Comparison of ENCODE assay signal across 9 cellular contexts in the genomic region with DNA sequence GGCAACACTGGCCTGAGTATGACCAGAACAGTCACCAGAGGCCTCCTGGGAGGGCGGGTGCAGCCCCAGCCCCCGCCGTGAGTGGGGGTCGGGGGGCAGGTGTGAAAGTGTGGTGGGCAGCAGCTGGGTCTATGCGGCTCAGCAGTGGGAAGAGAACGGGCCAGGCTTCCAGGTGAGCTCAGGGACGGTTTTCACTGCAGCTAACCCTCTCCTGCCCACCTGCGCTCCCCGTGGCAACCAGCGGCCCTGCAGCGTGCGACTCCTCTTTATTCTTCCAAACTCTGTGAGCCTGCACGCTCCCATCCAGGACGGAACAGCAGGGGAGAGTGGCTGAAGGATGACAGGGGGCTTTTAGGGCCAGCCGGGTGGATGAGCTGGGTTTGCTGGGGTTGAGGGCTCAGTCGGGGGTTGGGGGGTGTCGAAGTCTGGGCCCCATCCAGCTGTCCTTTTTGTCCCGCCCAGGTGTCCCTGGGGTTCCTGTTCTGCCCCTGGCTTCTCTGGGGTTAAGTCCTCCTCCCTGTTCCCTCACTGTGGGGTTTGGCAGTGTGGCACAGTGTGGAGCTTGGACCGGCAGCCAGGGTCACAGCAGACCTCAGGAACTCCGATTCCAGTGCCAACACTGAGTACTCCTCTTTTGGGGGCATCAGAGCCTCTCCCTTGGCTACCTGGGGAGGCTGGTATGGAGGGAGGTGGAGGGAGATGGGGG. TPM values are rescaled to one million over a fixed set of nuclear protein-coding genes. Genes with fewer than 3 reads are reported as not detected.
DNase-seq lines count a peak whose midpoint lies in the region; ATAC-seq and TF ChIP-seq lines count a peak whose summit lies in the region.
"Had no signal": no experiment of that assay in that cellular context is flagged by ENCODE, and none has a peak within 500 bp of the region (broad histone marks: within the 10 kb centered on the region; RNA-seq: fewer than 3 reads in every experiment).

No MANE protein-coding gene starts in this region.

- POLR2A ChIA-PET in HEK293 (lab: Yijun Ruan, JAX): interaction anchor here (0.6 to 2.0 kb wide), 4 partner anchors 10 to 38 kb away, joined by 3 to 4 read pairs (median 4); a partner anchor contains a TSS

- H3K4me3 ChIP-seq in BE2C (ENCODE audit: low read depth, low read length) (no peak overlapping the region), HEK293 (ENCODE audit: low read depth, low read length) (no peak overlapping the region), spleen (no peak overlapping the region), sigmoid colon (no peak overlapping the region)

- H3K36me3 Mint-ChIP-seq in activated T-cell treated with anti-CD3 and anti-CD28 coated beads, Interleukin-2, amount 50 U/mL, for 24 hours (ENCODE audit: low read depth): no peaks in the 10 kb centered on the region
- H3K36me3 Mint-ChIP-seq: activated naive CD8-positive, alpha-beta T cell had no signal

- no peak overlapping the region for H3K27ac ChIP-seq in HEK293 (ENCODE audit: extremely low read depth, low read depth, low read length)
- H3K27ac ChIP-seq in spleen: no peak overlapping the region
- H3K27ac ChIP-seq in sigmoid colon: no peak overlapping the region

- no peak for TF ChIP-seq EP300 in sigmoid colon (IDR thresholded peaks at IDR 0.05)

- peaks cover 1% of the 10 kb centered on the region for H3K4me1 Mint-ChIP-seq in activated T-cell treated with anti-CD3 and anti-CD28 coated beads, Interleukin-2, amount 50 U/mL, for 24 hours (ENCODE audit: low read depth)

- intact Hi-C loops in spleen (cut with DNase I; ENCODE audit: low total_unique reads) (no loop called here), sigmoid colon (cut with DNase I) (loop anchor here (5.0 kb wide), 1 partner anchor 53 kb away; no protein-coding TSS in a partner anchor)

- H3K9me3 ChIP-seq in BE2C: no peaks in the 10 kb centered on the region
- no peaks in the 10 kb centered on the region for H3K9me3 ChIP-seq in HEK293 (ENCODE audit: control insufficient read depth, insufficient read depth, low read depth, low read length)
- H3K9me3 ChIP-seq in spleen: no peaks in the 10 kb centered on the region
- no peaks in the 10 kb centered on the region for H3K9me3 ChIP-seq in sigmoid colon

- no peaks in the 10 kb centered on the region for H3K36me3 ChIP-seq in BE2C
- H3K36me3 ChIP-seq in HEK293 (ENCODE audit: control insufficient read depth in 2 of 2, insufficient read depth in 1 of 2, low read length in 2 of 2): no peaks in the 10 kb centered on the region
- H3K36me3 ChIP-seq in spleen: no peaks in the 10 kb centered on the region
- H3K36me3 ChIP-seq in sigmoid colon: no peaks in the 10 kb centered on the region

- WGBS in spleen, 5 donors: 23 to 38% (median 26%) methylated on average over 13 to 20 of the region's 20 CpGs
- WGBS in sigmoid colon, 2 donors: 17 to 23% methylated on average over 20 of the region's 20 CpGs

- H3K27me3 ChIP-seq in BE2C (no peaks in the 10 kb centered on the region), spleen (replicated peaks in 1 of 7) (peaks cover 0 to 80% (median 42%) of the 10 kb centered on the region in 7 donors), sigmoid colon (peaks cover 0 to 49% (median 9%) of the 10 kb centered on the region in 3 donors)

- no peak for ATAC-seq in GM19324 (IDR thresholded peaks at IDR 0.05; ENCODE audit: low FRiP score, unreplicated experiment)

- TF ChIP-seq POLR2A in spleen (IDR thresholded peaks at IDR 0.05) (no peak), sigmoid colon (IDR thresholded peaks at IDR 0.05) (no peak)

- DNase-seq in BE2C (no peak), left kidney (ENCODE audit: low read depth, low spot score) (peak; percentile 82), NCI-H774 (lab: John Stamatoyannopoulos, UW) (no peak), spleen (no peak), sigmoid colon (no peak)
- peak; percentile 51 for DNase-seq in activated T-cell treated with anti-CD3 and anti-CD28 coated beads, Interleukin-2, amount 50 U/mL, for 24 hours

- peaks cover 8% of the 10 kb centered on the region for H3K4me1 ChIP-seq in BE2C
- H3K4me1 ChIP-seq in HEK293 (ENCODE audit: control insufficient read depth, insufficient read depth, low read length): no peaks in the 10 kb centered on the region
- H3K4me1 ChIP-seq in spleen: peaks cover 0 to 44% (median 19%) of the 10 kb centered on the region in 6 donors
- H3K4me1 ChIP-seq in sigmoid colon: peaks cover 0 to 4% (median 0%) of the 10 kb centered on the region in 4 donors

- no peak overlapping the region for H3K4me3 Mint-ChIP-seq in activated T-cell treated with anti-CD3 and anti-CD28 coated beads, Interleukin-2, amount 50 U/mL, for 24 hours
- H3K4me3 Mint-ChIP-seq: activated naive CD8-positive, alpha-beta T cell had no signal

- no peaks in the 10 kb centered on the region for H3K9me3 Mint-ChIP-seq in activated T-cell treated with anti-CD3 and anti-CD28 coated beads, Interleukin-2, amount 50 U/mL, for 24 hours

- CTCF ChIA-PET in HEK293 (lab: Yijun Ruan, JAX): interaction anchor here (0.6 to 7.0 kb wide), 8 partner anchors 9 to 400 kb away, joined by 3 to 72 read pairs (median 4); no protein-coding TSS in a partner anchor

- H3K27ac Mint-ChIP-seq in activated T-cell treated with anti-CD3 and anti-CD28 coated beads, Interleukin-2, amount 50 U/mL, for 24 hours: no peak overlapping the region
- H3K27ac Mint-ChIP-seq: activated naive CD8-positive, alpha-beta T cell had no signal

- peaks cover 34% of the 10 kb centered on the region for H3K27me3 Mint-ChIP-seq in activated T-cell treated with anti-CD3 and anti-CD28 coated beads, Interleukin-2, amount 50 U/mL, for 24 hours

- TF ChIP-seq CTCF in BE2C (IDR thresholded peaks at IDR 0.05; ENCODE audit: low read depth, low read length) (0 out of 2 replicates have a peak, but pooled peaks have one; percentile 7), HEK293 (tag by site-specific recombination; IDR thresholded peaks at IDR 0.05) (peak; percentile 21; the same call in 1 of the 2 replicates), spleen (IDR thresholded peaks at IDR 0.05 in 8 of 11, conservative IDR thresholded peaks at IDR 0.05 in 3 of 11) (peak in 1 of 11 experiments; percentile 6), sigmoid colon (IDR thresholded peaks at IDR 0.05) (peak in 1 of 4 experiments; percentile 25)

TF ChIP-seq in HEK293, 187 proteins besides CTCF, POLR2A, EP300 and RAD21 (continues in another document):
- TF ChIP-seq ZIC2 (tag by site-specific recombination; IDR thresholded peaks at IDR 0.05) (0 out of 2 replicates have a peak, but pooled peaks have one; percentile 10), ZNF585B (tag by site-specific recombination; IDR thresholded peaks at IDR 0.05) (no peak), ZNF112 (tag by site-specific recombination; IDR thresholded peaks at IDR 0.05) (no peak), ZNF677 (tag by site-specific recombination; IDR thresholded peaks at IDR 0.05) (0 out of 2 replicates have a peak, but pooled peaks have one; percentile 18), ZNF549 (tag by site-specific recombination; IDR thresholded peaks at IDR 0.05) (no peak)
- TF ChIP-seq, protein P1, sequence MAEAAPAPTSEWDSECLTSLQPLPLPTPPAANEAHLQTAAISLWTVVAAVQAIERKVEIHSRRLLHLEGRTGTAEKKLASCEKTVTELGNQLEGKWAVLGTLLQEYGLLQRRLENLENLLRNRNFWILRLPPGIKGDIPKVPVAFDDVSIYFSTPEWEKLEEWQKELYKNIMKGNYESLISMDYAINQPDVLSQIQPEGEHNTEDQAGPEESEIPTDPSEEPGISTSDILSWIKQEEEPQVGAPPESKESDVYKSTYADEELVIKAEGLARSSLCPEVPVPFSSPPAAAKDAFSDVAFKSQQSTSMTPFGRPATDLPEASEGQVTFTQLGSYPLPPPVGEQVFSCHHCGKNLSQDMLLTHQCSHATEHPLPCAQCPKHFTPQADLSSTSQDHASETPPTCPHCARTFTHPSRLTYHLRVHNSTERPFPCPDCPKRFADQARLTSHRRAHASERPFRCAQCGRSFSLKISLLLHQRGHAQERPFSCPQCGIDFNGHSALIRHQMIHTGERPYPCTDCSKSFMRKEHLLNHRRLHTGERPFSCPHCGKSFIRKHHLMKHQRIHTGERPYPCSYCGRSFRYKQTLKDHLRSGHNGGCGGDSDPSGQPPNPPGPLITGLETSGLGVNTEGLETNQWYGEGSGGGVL (tag by site-specific recombination; IDR thresholded peaks at IDR 0.05): no peak

RNA-seq across cellular contexts. Expression of a gene that starts 0.9 kb away (rescaled TPM):
- 0.56 TPM for polyA plus RNA-seq in BE2C (2012; ENCODE audit: insufficient read depth, insufficient read length, low read depth)
- total RNA-seq in spleen (1 to 10 TPM in 3 of 7 donors, under 1 TPM in 2, not detected in 2; 0.40 to 1.3 (median 1.0) TPM), sigmoid colon (1 to 10 TPM in 1 of 4 donors, under 1 TPM in 1, not detected in 2; 0.71 to 1.2 TPM)
- polyA plus RNA-seq in spleen (1 to 10 TPM; 1.1 to 2.9 (median 1.4) TPM), sigmoid colon (under 1 TPM in 2 of 3 donors, not detected in 1; 0.15 to 0.60 TPM)

RNA-seq across cellular contexts. Expression of a gene that starts 18.9 kb away (rescaled TPM):
- polyA plus RNA-seq in BE2C (2012; ENCODE audit: insufficient read depth, insufficient read length, low read depth): 90.9 TPM
- total RNA-seq in spleen: 10 to 100 TPM; 30.8 to 41.6 (median 35.9) TPM
- polyA plus RNA-seq in spleen: 10 to 100 TPM; 18.8 to 24.3 (median 21.2) TPM
- total RNA-seq in sigmoid colon: 10 to 100 TPM; 20.2 to 25.0 (median 23.4) TPM
- polyA plus RNA-seq in sigmoid colon: 10 to 100 TPM; 15.3 to 22.5 (median 16.2) TPM

RNA-seq across cellular contexts. Expression of a gene that starts 19.4 kb away (rescaled TPM):
- 0.49 TPM for polyA plus RNA-seq in BE2C (2012; ENCODE audit: insufficient read depth, insufficient read length, low read depth)
- not detected for total RNA-seq in spleen
- polyA plus RNA-seq in spleen: under 1 TPM in 1 of 3 donors, not detected in 2; 0.09 TPM
- 1 to 10 TPM in 2 of 4 donors, under 1 TPM in 2; 0.33 to 4.4 (median 2.3) TPM for total RNA-seq in sigmoid colon
- polyA plus RNA-seq in sigmoid colon: under 1 TPM in 1 of 3 donors, not detected in 2; 0.73 TPM

RNA-seq across cellular contexts. Expression of a gene that starts 37.8 kb away (rescaled TPM):
- polyA plus RNA-seq in BE2C (2012; ENCODE audit: insufficient read depth, insufficient read length, low read depth): 329 TPM
- total RNA-seq in spleen: 100 to 1,000 TPM in 3 of 7 donors, 10 to 100 TPM in 4; 51.9 to 105 (median 91.7) TPM
- 100 to 1,000 TPM in 2 of 3 donors, 10 to 100 TPM in 1; 44.4 to 165 (median 112) TPM for polyA plus RNA-seq in spleen
- 10 to 100 TPM; 20.3 to 53.7 (median 34.4) TPM for total RNA-seq in sigmoid colon
- polyA plus RNA-seq in sigmoid colon: 100 to 1,000 TPM in 1 of 3 donors, 10 to 100 TPM in 2; 19.8 to 109 (median 24.3) TPM

RNA-seq across cellular contexts. Expression of a gene that starts 58.1 kb away (rescaled TPM):
- polyA plus RNA-seq in BE2C (2012; ENCODE audit: insufficient read depth, insufficient read length, low read depth): 0.25 TPM
- total RNA-seq in spleen: 1 to 10 TPM in 2 of 7 donors, under 1 TPM in 3, not detected in 2; 0.23 to 2.1 (median 0.77) TPM
- polyA plus RNA-seq in spleen: under 1 TPM; 0.12 to 0.77 (median 0.43) TPM
- total RNA-seq in sigmoid colon: not detected
- under 1 TPM in 1 of 3 donors, not detected in 2; 0.07 TPM for polyA plus RNA-seq in sigmoid colon

Comparison
In these comparisons a context has a peak if more than half of its experiments do, and no peak if none do; other contexts are left out.
1. DNase-seq: peak in activated T-cell treated with anti-CD3 and anti-CD28 coated beads, Interleukin-2, amount 50 U/mL, for 24 hours (single experiment) and left kidney (single experiment); none in BE2C (single experiment), NCI-H774 (single experiment), spleen (single experiment) and sigmoid colon (single experiment).